ENCODE assay signal across 18 cellular contexts in the genomic region with DNA sequence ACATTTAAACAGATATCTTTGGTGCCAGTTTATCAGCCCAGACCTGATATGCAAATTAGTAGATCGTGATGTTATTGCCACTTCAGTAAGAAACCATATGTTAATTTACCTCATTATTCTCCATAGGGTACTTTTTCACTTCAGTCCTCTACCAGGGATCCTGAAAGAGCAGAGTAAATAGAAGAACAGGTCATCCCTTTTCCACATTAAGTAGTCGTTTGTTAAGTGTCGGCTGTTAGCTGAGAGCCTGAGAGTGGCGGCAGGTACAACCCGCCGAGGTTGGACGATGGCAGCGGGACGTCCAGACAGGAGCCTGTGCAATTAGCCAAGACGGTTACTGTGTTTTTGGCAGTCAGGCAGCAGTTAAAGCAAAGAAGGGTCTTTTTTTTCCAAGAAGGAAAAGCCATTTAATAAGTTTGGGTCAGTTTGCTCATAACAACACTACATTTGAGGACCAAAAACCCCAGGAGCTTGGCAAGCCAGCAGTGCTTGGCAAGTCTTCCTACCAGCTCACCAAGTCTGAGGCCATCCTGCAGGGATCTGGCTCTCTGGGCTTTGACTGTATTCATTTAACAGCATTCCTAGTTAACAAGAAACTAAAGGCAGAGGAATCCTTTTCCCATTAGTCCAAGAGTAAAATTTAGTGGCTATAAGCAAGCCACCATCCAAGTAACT.
DNase-seq lines count a peak whose midpoint lies in the region; ATAC-seq and TF ChIP-seq lines count a peak whose summit lies in the region.
"Had no signal": no experiment of that assay in that cellular context is flagged by ENCODE, and none has a peak within 500 bp of the region (broad histone marks: within the 10 kb centered on the region; RNA-seq: fewer than 3 reads in every experiment).

No MANE protein-coding gene starts in this region.

- H2AFZ ChIP-seq in GM23338, result no peak overlapping the region
- no peak overlapping the region for H2AFZ ChIP-seq in hepatocyte

- H3K4me1 ChIP-seq in GM23338 (ENCODE audit: insufficient read depth) (no peaks in the 10 kb centered on the region), hepatocyte (ENCODE audit: insufficient read depth) (no peaks in the 10 kb centered on the region), gastroesophageal sphincter (peaks cover 0 to 13% (median 3%) of the 10 kb centered on the region in 3 donors), uterus (no peaks in the 10 kb centered on the region)

- H4K20me1 ChIP-seq in GM23338 (replicated peaks; ENCODE audit: insufficient read depth) (no peaks in the 10 kb centered on the region), hepatocyte (ENCODE audit: insufficient read depth, poor library complexity, severe bottlenecking) (no peaks in the 10 kb centered on the region)

- TF ChIP-seq POLR2A in gastroesophageal sphincter (IDR thresholded peaks at IDR 0.05), result no peak
- TF ChIP-seq POLR2A in uterus (IDR thresholded peaks at IDR 0.05), result no peak

- peaks cover 2% of the 10 kb centered on the region; the same call in 1 of the 3 replicates for H3K36me3 Mint-ChIP-seq in GM23338 (ENCODE audit: low read depth)
- H3K36me3 Mint-ChIP-seq in activated T-cell treated with anti-CD3 and anti-CD28 coated beads, Interleukin-2, amount 50 U/mL, for 4 hours (ENCODE audit: insufficient read depth), result no peaks in the 10 kb centered on the region

- H3K4me3 ChIP-seq in GM23338 (no peak overlapping the region), hepatocyte (no peak overlapping the region), gastroesophageal sphincter (no peak overlapping the region), uterus (no peak overlapping the region)
- H3K4me3 ChIP-seq: stomach had no signal

- WGBS in hepatocyte (ENCODE audit: low lambda C conversion rate, missing lambda C conversion rate), result 47% methylated on average over 10 of the region's 10 CpGs
- 32 to 43% methylated on average over 3 of the region's 10 CpGs for WGBS in gastroesophageal sphincter (ENCODE audit: low coverage in 1 of 2), 2 donors

- DNase-seq in DMS 273 (lab: John Stamatoyannopoulos, UW; ENCODE audit: unreplicated experiment) (peak; percentile 59), GM23338 (ENCODE audit: low spot score) (peak; percentile 8), NCI-H526 (lab: John Stamatoyannopoulos, UW) (peak; percentile 63 to 73), hepatocyte (ENCODE audit: low spot score) (peak; percentile 14), uterus (no peak)
- DNase-seq in activated T-cell treated with anti-CD3 and anti-CD28 coated beads, Interleukin-2, amount 50 U/mL, for 4 hours, result no peak
- DNase-seq: effector memory CD4-positive, alpha-beta T cell; GF-D8; hippocampal formation; IMR-90; kidney; midbrain; stomach had no signal

- no peak for TF ChIP-seq EP300 in gastroesophageal sphincter (IDR thresholded peaks at IDR 0.05)

- H3K4me2 ChIP-seq in GM23338 (no peak overlapping the region), hepatocyte (peak overlapping the region; percentile 11)

- no peak overlapping the region for H3K4me3 Mint-ChIP-seq in GM23338
- no peak overlapping the region for H3K4me3 Mint-ChIP-seq in activated T-cell treated with anti-CD3 and anti-CD28 coated beads, Interleukin-2, amount 50 U/mL, for 4 hours
- H3K4me3 Mint-ChIP-seq: central memory CD8-positive, alpha-beta T cell; neural crest cell; T-helper 2 cell treated with Interferon-gamma antibody and Interleukin-4, amounts not matched to agents 5 μg/mL and 100 μg/mL, for 36 hours had no signal

- H3K27ac ChIP-seq in GM23338 (ENCODE audit: low read depth) (no peak overlapping the region), hepatocyte (no peak overlapping the region), gastroesophageal sphincter (no peak overlapping the region), uterus (no peak overlapping the region)
- H3K27ac ChIP-seq: stomach had no signal

- no peaks in the 10 kb centered on the region for H3K79me2 ChIP-seq in GM23338 (replicated peaks; ENCODE audit: insufficient read depth)
- no peaks in the 10 kb centered on the region for H3K79me2 ChIP-seq in hepatocyte

- H3K36me3 ChIP-seq in GM23338 (ENCODE audit: insufficient read depth) (no peaks in the 10 kb centered on the region), hepatocyte (replicated peaks; ENCODE audit: insufficient read depth, low read depth) (no peaks in the 10 kb centered on the region), gastroesophageal sphincter (no peaks in the 10 kb centered on the region), uterus (no peaks in the 10 kb centered on the region)
- H3K36me3 ChIP-seq: stomach had no signal

- ATAC-seq in GM23338 (peak; percentile 66), HG03439 (IDR thresholded peaks at IDR 0.05; ENCODE audit: unreplicated experiment) (no peak), gastroesophageal sphincter (no peak)
- ATAC-seq in activated T-cell treated with anti-CD3 and anti-CD28 coated beads, Interleukin-2, amount 50 U/mL, for 4 hours, result no peak

- no peaks in the 10 kb centered on the region for H3K9me3 ChIP-seq in hepatocyte (ENCODE audit: low read depth)
- peaks cover 0 to 5% (median 0%) of the 10 kb centered on the region in 3 donors for H3K9me3 ChIP-seq in gastroesophageal sphincter
- H3K9me3 ChIP-seq in uterus, result no peaks in the 10 kb centered on the region

- peaks cover 7% of the 10 kb centered on the region for H3K4me1 Mint-ChIP-seq in GM23338
- no peaks in the 10 kb centered on the region for H3K4me1 Mint-ChIP-seq in activated T-cell treated with anti-CD3 and anti-CD28 coated beads, Interleukin-2, amount 50 U/mL, for 4 hours (ENCODE audit: low read depth)
- H3K4me1 Mint-ChIP-seq: central memory CD8-positive, alpha-beta T cell had no signal

- no peaks in the 10 kb centered on the region for H3F3A ChIP-seq in GM23338 (replicated peaks; ENCODE audit: low read depth)

- intact Hi-C loops in uterus (cut with DNase I; ENCODE audit: low total_unique reads), result no loop called here

- H3K9me2 ChIP-seq in GM23338 (ENCODE audit: insufficient read depth) (no peaks in the 10 kb centered on the region), hepatocyte (replicated peaks; ENCODE audit: insufficient read depth) (no peaks in the 10 kb centered on the region)

- TF ChIP-seq CTCF in GM23338 (conservative IDR thresholded peaks at IDR 0.05; ENCODE audit: low read depth in 2 of 2), result no peak
- TF ChIP-seq CTCF in hepatocyte (IDR thresholded peaks at IDR 0.05; ENCODE audit: poor library complexity), result no peak
- TF ChIP-seq CTCF in gastroesophageal sphincter (IDR thresholded peaks at IDR 0.05), result no peak
- no peak for TF ChIP-seq CTCF in uterus (IDR thresholded peaks at IDR 0.05)

- H3K27ac Mint-ChIP-seq in GM23338, result no peak overlapping the region
- H3K27ac Mint-ChIP-seq: T-helper 2 cell treated with Interferon-gamma antibody and Interleukin-4, amounts not matched to agents 5 μg/mL and 100 μg/mL, for 36 hours had no signal

- no peaks in the 10 kb centered on the region for H3K27me3 ChIP-seq in GM23338 (ENCODE audit: insufficient read depth)
- no peaks in the 10 kb centered on the region for H3K27me3 ChIP-seq in hepatocyte
- H3K27me3 ChIP-seq in gastroesophageal sphincter, result no peaks in the 10 kb centered on the region
- no peaks in the 10 kb centered on the region for H3K27me3 ChIP-seq in uterus
- H3K27me3 ChIP-seq: stomach had no signal

- H3K9me3 Mint-ChIP-seq in GM23338, result peaks cover 7% of the 10 kb centered on the region; the same call in 2 of the 3 replicates
- H3K9me3 Mint-ChIP-seq in activated T-cell treated with anti-CD3 and anti-CD28 coated beads, Interleukin-2, amount 50 U/mL, for 4 hours, result peaks cover 12% of the 10 kb centered on the region
- H3K9me3 Mint-ChIP-seq: central memory CD8-positive, alpha-beta T cell; neural crest cell; T-helper 2 cell treated with Interferon-gamma antibody and Interleukin-4, amounts not matched to agents 5 μg/mL and 100 μg/mL, for 36 hours had no signal

- no peaks in the 10 kb centered on the region for H3K27me3 Mint-ChIP-seq in GM23338 (ENCODE audit: insufficient read depth, low read depth, poor library complexity)
- no peaks in the 10 kb centered on the region for H3K27me3 Mint-ChIP-seq in activated T-cell treated with anti-CD3 and anti-CD28 coated beads, Interleukin-2, amount 50 U/mL, for 4 hours (ENCODE audit: low read depth)
- H3K27me3 Mint-ChIP-seq: central memory CD8-positive, alpha-beta T cell had no signal

TF ChIP-seq in GM23338, 12 proteins besides CTCF, POLR2A, EP300 and RAD21 (continues in another document):
- TF ChIP-seq CREB1 (CRISPR knock-in tag; IDR thresholded peaks at IDR 0.05; ENCODE audit: low read depth) (no peak), JUNB (IDR thresholded peaks at IDR 0.05; ENCODE audit: unreplicated experiment) (no peak), ZNF114 (CRISPR knock-in tag; IDR thresholded peaks at IDR 0.05) (no peak), NANOG (IDR thresholded peaks at IDR 0.05; ENCODE audit: borderline replicate concordance) (no peak), EZH2 (IDR thresholded peaks at IDR 0.05; ENCODE audit: low read depth, unreplicated experiment) (no peak), STAT1 (IDR thresholded peaks at IDR 0.05; ENCODE audit: unreplicated experiment) (no peak)
- TF ChIP-seq, protein P1, sequence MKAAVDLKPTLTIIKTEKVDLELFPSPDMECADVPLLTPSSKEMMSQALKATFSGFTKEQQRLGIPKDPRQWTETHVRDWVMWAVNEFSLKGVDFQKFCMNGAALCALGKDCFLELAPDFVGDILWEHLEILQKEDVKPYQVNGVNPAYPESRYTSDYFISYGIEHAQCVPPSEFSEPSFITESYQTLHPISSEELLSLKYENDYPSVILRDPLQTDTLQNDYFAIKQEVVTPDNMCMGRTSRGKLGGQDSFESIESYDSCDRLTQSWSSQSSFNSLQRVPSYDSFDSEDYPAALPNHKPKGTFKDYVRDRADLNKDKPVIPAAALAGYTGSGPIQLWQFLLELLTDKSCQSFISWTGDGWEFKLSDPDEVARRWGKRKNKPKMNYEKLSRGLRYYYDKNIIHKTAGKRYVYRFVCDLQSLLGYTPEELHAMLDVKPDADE (IDR thresholded peaks at IDR 0.05), result no peak

Comparison
In these comparisons a context has a peak if more than half of its experiments do, and no peak if none do; other contexts are left out.
1. DNase-seq: peak in DMS 273 (single experiment), GM23338 (single experiment), NCI-H526 (2 of 2) and hepatocyte (single experiment); none in uterus (0 of 2) and activated T-cell treated with anti-CD3 and anti-CD28 coated beads, Interleukin-2, amount 50 U/mL, for 4 hours (single experiment).